Comparison of ENCODE assay signal across 16 cellular contexts in the genomic region with DNA sequence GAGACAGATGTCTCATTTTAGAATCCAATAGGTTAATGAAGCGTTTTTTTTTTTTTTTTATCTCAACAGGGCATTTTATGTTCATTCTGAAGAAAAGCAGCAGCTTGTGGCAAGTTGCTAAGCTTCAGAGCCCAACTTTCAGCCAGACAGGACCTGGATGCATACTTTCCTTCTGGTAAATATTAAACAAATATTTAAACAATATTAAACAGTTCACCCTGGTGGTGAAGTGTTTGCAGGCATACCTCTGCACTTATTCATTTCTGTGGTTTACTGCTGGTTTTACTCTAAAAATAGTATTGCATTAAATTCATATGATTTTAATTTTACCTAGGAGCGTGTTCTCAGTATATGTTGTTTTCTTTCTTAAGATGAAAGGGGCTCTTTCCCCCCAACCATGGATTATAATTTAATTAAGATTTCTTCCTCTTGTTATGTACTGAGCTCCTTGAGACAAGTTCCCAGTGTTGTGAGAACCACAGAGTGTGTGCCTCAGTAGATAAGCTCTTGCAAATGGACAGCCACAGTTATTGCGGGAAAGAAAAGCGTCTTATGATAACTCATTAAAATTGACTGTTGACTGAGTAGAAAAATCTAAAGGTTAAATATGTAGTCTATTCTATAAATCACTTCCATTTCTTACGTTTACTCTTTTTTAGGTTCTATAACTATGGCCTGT.
DNase-seq lines count a peak whose midpoint lies in the region; ATAC-seq and TF ChIP-seq lines count a peak whose summit lies in the region.
"Had no signal": no experiment of that assay in that cellular context is flagged by ENCODE, and none has a peak within 500 bp of the region (broad histone marks: within the 10 kb centered on the region; RNA-seq: fewer than 3 reads in every experiment).

No MANE protein-coding gene starts in this region.

- in situ Hi-C loops in ACHN (cut with HindIII; ENCODE audit: low pct_ligation_motif_present, low pct_unique_long_range_greater_than_20kb, low sequenced_read_pairs): no loop called here

- DNase-seq in ACHN: peak; percentile 50
- peak; percentile 0 for DNase-seq in HPDE6-E6E7 (ENCODE audit: extremely low spot score)
- no peak for DNase-seq in RWPE2 (ENCODE audit: low spot score)
- DNase-seq in iris pigment epithelial cell (ENCODE audit: low read depth): peak; percentile 14
- DNase-seq in mucosa of descending colon: no peak
- no peak for DNase-seq in OCI-M2 (lab: John Stamatoyannopoulos, UW; ENCODE audit: unreplicated experiment)
- DNase-seq: C1 segment of cervical spinal cord, EL, H7, KBM-7, MM.1S, NCI-H1105, NCI-H1694, NCI-H524 treated with DMSO at 0.1 percent for 48 hours had no signal

- intact Hi-C loops in mucosa of descending colon (cut with DNase I, micrococcal nuclease): no loop called here

- H3K36me3 ChIP-seq in RWPE2 (ENCODE audit: low read depth) (no peaks in the 10 kb centered on the region), mucosa of descending colon (ENCODE audit: low read depth) (no peaks in the 10 kb centered on the region)

- TF ChIP-seq CTCF in RWPE2 (IDR thresholded peaks at IDR 0.05; ENCODE audit: poor library complexity, severe bottlenecking) (no peak), mucosa of descending colon (IDR thresholded peaks at IDR 0.05) (no peak)

- ATAC-seq in RWPE2 (ENCODE audit: low read depth): peak; percentile 41; the same call in 2 of the 3 replicates
- ATAC-seq in HG03139 (IDR thresholded peaks at IDR 0.05; ENCODE audit: unreplicated experiment): no peak
- no peak for ATAC-seq in mucosa of descending colon
- no peak for ATAC-seq in HG03135 (IDR thresholded peaks at IDR 0.05; ENCODE audit: unreplicated experiment)

- H3K4me1 ChIP-seq in RWPE2 (ENCODE audit: insufficient read depth, poor library complexity, severe bottlenecking) (no peaks in the 10 kb centered on the region), mucosa of descending colon (ENCODE audit: low read depth) (no peaks in the 10 kb centered on the region)

- H3K4me3 ChIP-seq in RWPE2 (ENCODE audit: severe bottlenecking): no peak overlapping the region
- no peak overlapping the region for H3K4me3 ChIP-seq in mucosa of descending colon

- no peak overlapping the region for H3K27ac ChIP-seq in RWPE2 (ENCODE audit: poor library complexity, severe bottlenecking)

- no peaks in the 10 kb centered on the region for H3K27me3 ChIP-seq in RWPE2 (ENCODE audit: insufficient read depth, poor library complexity, severe bottlenecking)

- no peaks in the 10 kb centered on the region for H3K9me3 ChIP-seq in RWPE2 (ENCODE audit: severe bottlenecking)
- H3K9me3 ChIP-seq in mucosa of descending colon: no peaks in the 10 kb centered on the region

Comparison
In these comparisons a context has a peak if more than half of its experiments do, and no peak if none do; other contexts are left out.
1. DNase-seq: peak in ACHN (single experiment), HPDE6-E6E7 (single experiment) and iris pigment epithelial cell (single experiment); none in RWPE2 (single experiment), mucosa of descending colon (0 of 3) and OCI-M2 (single experiment).